ENCODE assay signal across 8 cellular contexts in the genomic region with DNA sequence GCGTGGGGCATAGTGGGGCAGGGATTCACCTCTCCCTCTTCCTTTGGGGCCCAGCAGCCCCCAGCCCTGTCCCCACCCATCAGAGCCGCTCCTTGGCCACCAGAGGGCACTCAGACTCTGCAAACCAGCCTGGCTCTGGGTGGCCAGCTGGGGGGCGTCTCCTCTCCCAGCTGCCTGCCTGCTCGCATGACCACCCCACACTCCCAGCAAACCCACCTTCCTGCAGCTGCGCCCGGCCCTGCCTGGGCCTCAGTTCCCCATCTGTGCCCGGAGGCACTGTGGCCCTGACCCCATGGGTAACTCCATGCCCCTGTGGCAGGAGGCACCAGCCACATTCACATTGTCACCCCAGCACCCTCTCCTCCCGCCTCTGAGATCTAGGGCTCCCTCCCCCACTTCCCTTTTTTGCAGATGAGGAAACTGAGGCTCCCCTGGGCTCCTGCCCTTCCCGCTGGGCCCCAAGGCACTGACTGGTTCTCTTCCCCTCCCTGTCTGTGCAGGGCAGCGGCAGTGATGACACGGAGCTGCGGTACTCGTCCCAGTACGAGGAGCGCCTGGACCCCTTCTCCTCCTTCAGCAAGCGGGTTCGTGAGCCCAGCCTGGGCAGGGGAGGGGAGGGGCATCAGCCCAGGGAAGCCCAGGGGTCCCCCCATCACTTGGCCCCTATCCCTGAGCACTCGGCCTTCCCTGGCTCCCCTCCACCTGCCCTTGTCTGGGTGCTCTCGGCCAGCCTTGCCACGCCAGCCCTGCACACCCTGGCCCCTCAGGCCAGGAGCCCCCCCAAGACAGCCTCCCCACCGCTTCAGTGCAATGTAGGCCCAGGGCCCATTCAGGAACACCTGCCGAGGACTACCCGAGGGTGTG. TPM values are rescaled to one million over a fixed set of nuclear protein-coding genes. Genes with fewer than 3 reads are reported as not detected.
DNase-seq lines count a peak whose midpoint lies in the region; ATAC-seq and TF ChIP-seq lines count a peak whose summit lies in the region.

No MANE protein-coding gene starts in this region.

- peak overlapping the region; percentile 6; the same call in 1 of the 2 replicates for H3K4me3 ChIP-seq in GM06990 (replicated peaks; ENCODE audit: low read depth, low read length)
- no peak overlapping the region for H3K4me3 ChIP-seq in colonic mucosa
- H3K4me3 ChIP-seq in lung, result no peak overlapping the region

- peak overlapping the region in 1 of 2 donors; percentile 35 for H3K9ac ChIP-seq in colonic mucosa (ENCODE audit: low read depth in 2 of 2, low read length in 2 of 2)

- H3K36me3 ChIP-seq in GM06990 (ENCODE audit: control insufficient read depth, insufficient read depth, low read length), result no peaks in the 10 kb centered on the region
- H3K36me3 ChIP-seq in colonic mucosa, result no peaks in the 10 kb centered on the region
- H3K36me3 ChIP-seq in lung (ENCODE audit: control insufficient read depth in 2 of 2, insufficient read depth in 2 of 2, low read length in 2 of 2), result no peaks in the 10 kb centered on the region

- H3K27ac ChIP-seq in colonic mucosa (no peak overlapping the region), lung (ENCODE audit: low read depth in 1 of 2, low read length in 1 of 2) (no peak overlapping the region)

- TF ChIP-seq CTCF in GM06990 (IDR thresholded peaks at IDR 0.05; ENCODE audit: insufficient read depth, low read length, poor library complexity, severe bottlenecking), result peak; percentile 93
- peak; percentile 81 for TF ChIP-seq CTCF in colonic mucosa (IDR thresholded peaks at IDR 0.05)
- peak; percentile 69 for TF ChIP-seq CTCF in lung (IDR thresholded peaks at IDR 0.05; ENCODE audit: control extremely low read depth, extremely low read depth)

- 52 to 57% methylated on average over 20 to 23 of the region's 23 CpGs for WGBS in lung, 2 donors

- intact Hi-C loops in colonic mucosa (cut with DNase I), result loop anchor here (1.0 kb wide), 1 partner anchor 111 kb away; no protein-coding TSS in a partner anchor
- intact Hi-C loops in posterior vena cava (cut with DNase I), result loop anchor here in 1 of 2 donors (2.0 to 10.0 kb wide), 2 partner anchors 111 to 1065 kb away; partner anchors contain the start of genes DNAJC2 and PSMC2

- DNase-seq in GM06990 (ENCODE audit: extremely low read depth, insufficient read length) (peak; percentile 79), HCEC 1CT (peak; percentile 49), NCI-H1930 (lab: John Stamatoyannopoulos, UW) (peak; percentile 44 to 67), colonic mucosa (peak; percentile 51), lung (ENCODE audit: low spot score) (peak; percentile 41), posterior vena cava (ENCODE audit: low spot score) (no peak)
- DNase-seq in activated CD4-positive, alpha-beta T cell treated with anti-CD3 and anti-CD28 coated beads for 1 hour, result peak; percentile 46
- peak; percentile 70 for DNase-seq in stimulated activated naive CD8-positive, alpha-beta T cell treated with anti-CD3 and anti-CD28 coated beads, Interleukin-15, Interleukin-2, amounts not matched to agents 100 U/mL and 50 U/mL, for 24 hours

- peak; percentile 74 for ATAC-seq in lung (ENCODE audit: insufficient read depth, low FRiP score)
- peak; percentile 83 for ATAC-seq in stimulated activated naive CD8-positive, alpha-beta T cell treated with anti-CD3 and anti-CD28 coated beads, Interleukin-15, Interleukin-2, amounts not matched to agents 100 U/mL and 50 U/mL, for 24 hours

- H3K4me1 ChIP-seq in colonic mucosa, result no peaks in the 10 kb centered on the region
- no peaks in the 10 kb centered on the region for H3K4me1 ChIP-seq in lung (ENCODE audit: control insufficient read depth in 2 of 2, insufficient read depth in 2 of 2, low read length in 2 of 2)

- no peaks in the 10 kb centered on the region for H3K27me3 ChIP-seq in GM06990 (replicated peaks; ENCODE audit: control insufficient read depth, insufficient read depth, low read length)
- no peaks in the 10 kb centered on the region for H3K27me3 ChIP-seq in colonic mucosa
- H3K27me3 ChIP-seq in lung (ENCODE audit: control insufficient read depth, insufficient read depth), result no peaks in the 10 kb centered on the region

- H3K9me3 ChIP-seq in colonic mucosa (no peaks in the 10 kb centered on the region), lung (ENCODE audit: control insufficient read depth in 2 of 2, insufficient read depth in 1 of 2, low read length in 1 of 2) (no peaks in the 10 kb centered on the region)

RNA-seq across cellular contexts. Expression of gene SH2B2, which starts 6.9 kb away (rescaled TPM):
- 1 to 10 TPM; 3.1 to 5.0 TPM for total RNA-seq in colonic mucosa
- 1 to 10 TPM; 3.3 to 9.7 TPM for total RNA-seq in lung
- 1 to 10 TPM; 5.1 to 9.4 TPM for polyA plus RNA-seq in lung
- 1 to 10 TPM; 2.7 to 4.6 TPM for total RNA-seq in posterior vena cava
